ENCODE assay signal across 1 cellular context in the genomic region with DNA sequence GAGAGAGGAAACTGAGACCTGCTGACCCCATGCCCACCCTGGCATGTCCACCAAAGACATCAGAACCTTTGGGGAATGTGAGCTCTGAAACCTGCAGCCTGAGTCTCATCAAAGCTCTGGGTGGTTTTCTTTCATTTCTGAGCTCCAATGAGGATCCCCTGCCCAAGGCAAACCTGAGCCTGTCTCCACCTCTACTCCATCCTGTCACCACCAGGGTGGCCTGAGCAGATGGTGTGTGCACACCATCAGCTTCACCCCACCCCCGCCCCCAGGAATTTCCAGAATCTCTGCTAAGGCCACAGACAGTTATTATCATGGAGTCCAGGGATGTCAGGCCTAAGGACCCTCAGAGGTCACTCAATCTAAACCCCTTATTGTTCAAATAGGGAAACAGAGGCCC.
TF ChIP-seq lines count a peak whose summit lies in the region.

No MANE protein-coding gene starts in this region.

TF ChIP-seq in H1, 55 proteins besides CTCF, POLR2A, EP300 and RAD21:
- TF ChIP-seq TEAD4 (IDR thresholded peaks at IDR 0.05; ENCODE audit: low read depth, low read length) (peak; percentile 55), SP1 (IDR thresholded peaks at IDR 0.05; ENCODE audit: low read depth, low read length) (no peak), RBBP5 (IDR thresholded peaks at IDR 0.05; ENCODE audit: borderline replicate concordance, low read depth, low read length) (no peak), FOSL1 (IDR thresholded peaks at IDR 0.05; ENCODE audit: insufficient read depth, low read depth, low read length) (no peak), NANOG (IDR thresholded peaks at IDR 0.05; ENCODE audit: insufficient read depth, low read depth, low read length, poor library complexity, severe bottlenecking) (no peak)
